21 cellular contexts compared by ENCODE assay signal in genomic region chr5:175810457-175810856, GRCh38.
"Had no signal": no experiment of that assay in that cellular context is flagged by ENCODE, and none has a peak within 500 bp of the region (broad histone marks: within the 10 kb centered on the region; RNA-seq: fewer than 3 reads in every experiment).

No MANE protein-coding gene starts in this region.

- H3K4me3 ChIP-seq: body of pancreas, colonic mucosa, lung, upper lobe of right lung had no signal

- H3K36me3 Mint-ChIP-seq: activated CD8-positive, alpha-beta memory T cell treated with anti-CD3 and anti-CD28 coated beads, Interleukin-2, amount 10 ng/mL, durations not matched to agents 7 days and 5 days; activated naive CD8-positive, alpha-beta T cell treated with anti-CD3 and anti-CD28 coated beads, Interleukin-2, amount 10 ng/mL, durations not matched to agents 7 days and 5 days; mesothelial cell of epicardium; stimulated activated naive B cell treated with anti-CD40 and anti-IgM and Interleukin-4, amounts not matched to agents 10 μg/mL and 1 μg/mL and 100 μg/mL, for 72 hours had no signal

- H3K27ac Mint-ChIP-seq: activated B cell treated with CpG ODN at 0.5 μM for 24 hours; activated CD4-positive, alpha-beta memory T cell treated with anti-CD3 and anti-CD28 coated beads, Interleukin-2, amount 10 ng/mL, durations not matched to agents 7 days and 5 days; activated CD8-positive, alpha-beta memory T cell treated with anti-CD3 and anti-CD28 coated beads, Interleukin-2, amount 10 ng/mL, durations not matched to agents 7 days and 5 days; activated naive CD8-positive, alpha-beta T cell treated with anti-CD3 and anti-CD28 coated beads, Interleukin-2, amount 10 ng/mL, durations not matched to agents 7 days and 5 days; activated T-helper 17 cell treated with anti-CD3 and anti-CD28 coated beads, Interleukin-2, amount 50 U/mL, for 72 hours; mesothelial cell of epicardium; nephron progenitor cell; stimulated activated naive B cell treated with anti-CD40 and anti-IgM and Interleukin-4, amounts not matched to agents 10 μg/mL and 1 μg/mL and 100 μg/mL, for 72 hours; T-helper 2 cell treated with Interferon-gamma antibody and Interleukin-4, amounts not matched to agents 5 μg/mL and 100 μg/mL, for 36 hours had no signal

- H3K9me3 Mint-ChIP-seq: activated B cell treated with CpG ODN at 0.5 μM for 24 hours; activated CD4-positive, alpha-beta memory T cell treated with anti-CD3 and anti-CD28 coated beads, Interleukin-2, amount 10 ng/mL, durations not matched to agents 7 days and 5 days; activated naive CD8-positive, alpha-beta T cell treated with anti-CD3 and anti-CD28 coated beads, Interleukin-2, amount 10 ng/mL, durations not matched to agents 7 days and 5 days; activated T-helper 17 cell treated with anti-CD3 and anti-CD28 coated beads, Interleukin-2, amount 50 U/mL, for 72 hours; mesothelial cell of epicardium; nephron progenitor cell; stimulated activated naive B cell treated with anti-CD40 and anti-IgM and Interleukin-4, amounts not matched to agents 10 μg/mL and 1 μg/mL and 100 μg/mL, for 72 hours; T-helper 2 cell treated with Interferon-gamma antibody and Interleukin-4, amounts not matched to agents 5 μg/mL and 100 μg/mL, for 36 hours had no signal

- H3K27me3 ChIP-seq: body of pancreas, colonic mucosa, upper lobe of right lung had no signal

- H3K9me3 ChIP-seq: body of pancreas, colonic mucosa, upper lobe of right lung had no signal

- H3K4me3 Mint-ChIP-seq: activated B cell treated with CpG ODN at 0.5 μM for 24 hours; activated CD4-positive, alpha-beta memory T cell treated with anti-CD3 and anti-CD28 coated beads, Interleukin-2, amount 10 ng/mL, durations not matched to agents 7 days and 5 days; activated CD8-positive, alpha-beta memory T cell treated with anti-CD3 and anti-CD28 coated beads, Interleukin-2, amount 10 ng/mL, durations not matched to agents 7 days and 5 days; activated naive CD8-positive, alpha-beta T cell treated with anti-CD3 and anti-CD28 coated beads, Interleukin-2, amount 10 ng/mL, durations not matched to agents 7 days and 5 days; activated T-helper 17 cell treated with anti-CD3 and anti-CD28 coated beads, Interleukin-2, amount 50 U/mL, for 72 hours; mesothelial cell of epicardium; nephron progenitor cell; stimulated activated naive B cell treated with anti-CD40 and anti-IgM and Interleukin-4, amounts not matched to agents 10 μg/mL and 1 μg/mL and 100 μg/mL, for 72 hours; T-helper 2 cell treated with Interferon-gamma antibody and Interleukin-4, amounts not matched to agents 5 μg/mL and 100 μg/mL, for 36 hours had no signal

- H3K27ac ChIP-seq: body of pancreas, colonic mucosa, upper lobe of right lung had no signal

- H3K36me3 ChIP-seq: colonic mucosa, upper lobe of right lung had no signal

- H3K4me1 ChIP-seq: body of pancreas, colonic mucosa, upper lobe of right lung had no signal

- ATAC-seq: activated CD8-positive, alpha-beta memory T cell treated with anti-CD3 and anti-CD28 coated beads, Interleukin-2, amount 10 ng/mL, durations not matched to agents 7 days and 5 days; activated T-helper 17 cell treated with anti-CD3 and anti-CD28 coated beads, Interleukin-2, amount 50 U/mL, for 72 hours; body of pancreas; left colon; stimulated activated naive B cell treated with anti-CD40 and anti-IgM and Interleukin-4, amounts not matched to agents 10 μg/mL and 1 μg/mL and 100 μg/mL, for 72 hours; upper lobe of right lung had no signal

- DNase-seq: activated B cell treated with CpG ODN at 0.5 μM for 24 hours; activated CD4-positive, alpha-beta memory T cell treated with anti-CD3 and anti-CD28 coated beads, Interleukin-2, amount 10 ng/mL, durations not matched to agents 7 days and 5 days; activated CD4-positive, alpha-beta T cell treated with anti-CD3 and anti-CD28 coated beads for 4 hours; activated CD8-positive, alpha-beta memory T cell treated with anti-CD3 and anti-CD28 coated beads, Interleukin-2, amount 10 ng/mL, durations not matched to agents 7 days and 5 days; activated naive CD4-positive, alpha-beta T cell; activated naive CD8-positive, alpha-beta T cell treated with anti-CD3 and anti-CD28 coated beads, Interleukin-2, amount 10 ng/mL, durations not matched to agents 7 days and 5 days; activated T-cell treated with anti-CD3 and anti-CD28 coated beads, Interleukin-2, amount 50 U/mL, for 1 hour; body of pancreas; central memory CD4-positive, alpha-beta T cell; colonic mucosa; erythroblast; glutamatergic neuron; left colon; nephron progenitor cell; retina; stimulated activated naive B cell treated with anti-CD40 and anti-IgM and Interleukin-4, amounts not matched to agents 10 μg/mL and 1 μg/mL and 100 μg/mL, for 72 hours; upper lobe of right lung had no signal

- H3K4me1 Mint-ChIP-seq: activated B cell treated with CpG ODN at 0.5 μM for 24 hours; activated CD4-positive, alpha-beta memory T cell treated with anti-CD3 and anti-CD28 coated beads, Interleukin-2, amount 10 ng/mL, durations not matched to agents 7 days and 5 days; activated CD8-positive, alpha-beta memory T cell treated with anti-CD3 and anti-CD28 coated beads, Interleukin-2, amount 10 ng/mL, durations not matched to agents 7 days and 5 days; activated naive CD8-positive, alpha-beta T cell treated with anti-CD3 and anti-CD28 coated beads, Interleukin-2, amount 10 ng/mL, durations not matched to agents 7 days and 5 days; activated T-helper 17 cell treated with anti-CD3 and anti-CD28 coated beads, Interleukin-2, amount 50 U/mL, for 72 hours; stimulated activated naive B cell treated with anti-CD40 and anti-IgM and Interleukin-4, amounts not matched to agents 10 μg/mL and 1 μg/mL and 100 μg/mL, for 72 hours had no signal
